Comparison of ENCODE assay signal across 17 cellular contexts in genomic region chr13:47639716-47640447, GRCh38.
DNase-seq lines count a peak whose midpoint lies in the region; ATAC-seq and TF ChIP-seq lines count a peak whose summit lies in the region.
"Had no signal": no experiment of that assay in that cellular context is flagged by ENCODE, and none has a peak within 500 bp of the region (broad histone marks: within the 10 kb centered on the region; RNA-seq: fewer than 3 reads in every experiment).

No MANE protein-coding gene starts in this region.

- H3K4me3 ChIP-seq in GM23248 (no peak overlapping the region), PC-3 (ENCODE audit: low read length) (no peak overlapping the region), fibroblast of villous mesenchyme (ENCODE audit: low read depth, low read length) (no peak overlapping the region)
- H3K4me3 ChIP-seq: MG63, SJSA1 had no signal

- H3K4me1 ChIP-seq in GM23248 (ENCODE audit: insufficient read depth) (0 out of 2 replicates have a peak, but pooled peaks cover 3% of the 10 kb centered on the region), PC-3 (ENCODE audit: insufficient read depth, low read length) (no peaks in the 10 kb centered on the region)
- H3K4me1 ChIP-seq: Caco-2, SJSA1 had no signal

- H3K9me3 ChIP-seq in GM23248 (ENCODE audit: low read depth) (no peaks in the 10 kb centered on the region), PC-3 (ENCODE audit: low read length) (no peaks in the 10 kb centered on the region)
- H3K9me3 ChIP-seq: SJSA1 had no signal

- H3K79me2 ChIP-seq in GM23248 (ENCODE audit: insufficient read depth) = no peaks in the 10 kb centered on the region
- H3K79me2 ChIP-seq in PC-3 (ENCODE audit: low read length) = no peaks in the 10 kb centered on the region

- BruUV-seq in PC-3 (replicated peaks; lab: Mats Ljungman, UMichigan) = no TSS peak

- H3K27me3 ChIP-seq in GM23248 (replicated peaks; ENCODE audit: insufficient read depth) (no peaks in the 10 kb centered on the region), PC-3 (ENCODE audit: low read length) (no peaks in the 10 kb centered on the region)
- H3K27me3 ChIP-seq: MG63, SJSA1 had no signal

- TF ChIP-seq CTCF in AG09319 (IDR thresholded peaks at IDR 0.05; ENCODE audit: low read depth, low read length) = no peak
- no peak for TF ChIP-seq CTCF in PC-3 (conservative IDR thresholded peaks at IDR 0.05; ENCODE audit: low read depth, low read length)
- no peak for TF ChIP-seq CTCF in fibroblast of villous mesenchyme (IDR thresholded peaks at IDR 0.05; ENCODE audit: insufficient read depth, low read depth, low read length)

- in situ Hi-C loops in GM23248 (cut with MboI) = no loop called here
- in situ Hi-C loops in KBM-7 (cut with MboI; ENCODE audit: low pct_unique_long_range_greater_than_20kb, low sequenced_read_pairs) = no loop called here

- POLR2A ChIA-PET in PC-3 (lab: Charles Lee; ENCODE audit: unreplicated experiment) = no interaction called here

- DNase-seq in AG09319 (ENCODE audit: extremely low read depth, low read depth) = peak; percentile 30
- peak; percentile 24 for DNase-seq in GM23248
- peak; percentile 2 for DNase-seq in PC-3
- peak; percentile 45 for DNase-seq in fibroblast of villous mesenchyme (ENCODE audit: low read depth)
- no peak for DNase-seq in KBM-7
- no peak for DNase-seq in activated CD8-positive, alpha-beta memory T cell treated with anti-CD3 and anti-CD28 coated beads, Interleukin-2, amount 50 U/mL, for 48 hours
- no peak for DNase-seq in NCI-H1930 (lab: John Stamatoyannopoulos, UW)
- DNase-seq: Caco-2; CD4-positive, CD25-positive, alpha-beta regulatory T cell; GOT3; KG1; MG63; NCI-H187; NCI-H345; NCI-H526 had no signal

- H4K20me1 ChIP-seq in GM23248 (ENCODE audit: insufficient read depth) = no peaks in the 10 kb centered on the region
- no peaks in the 10 kb centered on the region for H4K20me1 ChIP-seq in PC-3 (ENCODE audit: low read length)

- ATAC-seq in PC-3 (no peak), GM21423 (IDR thresholded peaks at IDR 0.05; ENCODE audit: unreplicated experiment) (no peak)

- H3K9ac ChIP-seq in GM23248 (no peak overlapping the region), PC-3 (ENCODE audit: low read length) (no peak overlapping the region)

- 13 to 22% methylated on average over 2 of the region's 2 CpGs for WGBS in GM23248 (ENCODE audit: low coverage in 1 of 2, low lambda C conversion rate in 2 of 2, missing lambda C conversion rate in 2 of 2), 2 experiments

- no peaks in the 10 kb centered on the region for H3K36me3 ChIP-seq in GM23248 (ENCODE audit: low read depth)
- H3K36me3 ChIP-seq in PC-3 (ENCODE audit: low read depth, low read length) = no peaks in the 10 kb centered on the region
- H3K36me3 ChIP-seq: MG63, SJSA1 had no signal

- no peak overlapping the region for H3K4me2 ChIP-seq in GM23248 (ENCODE audit: unreplicated experiment)
- no peak overlapping the region for H3K4me2 ChIP-seq in PC-3 (ENCODE audit: low read length)

- H2AFZ ChIP-seq in GM23248 = no peak overlapping the region
- H2AFZ ChIP-seq in PC-3 (ENCODE audit: low read length) = no peak overlapping the region

- H3K9me2 ChIP-seq in GM23248 (ENCODE audit: insufficient read depth) = no peaks in the 10 kb centered on the region
- H3K9me2 ChIP-seq in PC-3 (replicated peaks; ENCODE audit: low read length) = no peaks in the 10 kb centered on the region

- H3F3A ChIP-seq in GM23248 (ENCODE audit: insufficient read depth) = no peaks in the 10 kb centered on the region
- no peaks in the 10 kb centered on the region for H3F3A ChIP-seq in PC-3 (ENCODE audit: low read length, unreplicated experiment)

- intact Hi-C loops in PC-3 (cut with micrococcal nuclease) = no loop called here

- CTCF ChIA-PET in PC-3 (lab: Charles Lee) = no interaction called here

- H3K27ac ChIP-seq in GM23248 = no peak overlapping the region
- H3K27ac ChIP-seq in PC-3 (ENCODE audit: low read length) = no peak overlapping the region
- H3K27ac ChIP-seq: SJSA1 had no signal

Comparison
In these comparisons a context has a peak if more than half of its experiments do, and no peak if none do; other contexts are left out.
1. DNase-seq: peak in AG09319 (single experiment), GM23248 (single experiment), PC-3 (single experiment) and fibroblast of villous mesenchyme (single experiment); none in KBM-7 (single experiment), activated CD8-positive, alpha-beta memory T cell treated with anti-CD3 and anti-CD28 coated beads, Interleukin-2, amount 50 U/mL, for 48 hours (single experiment) and NCI-H1930 (0 of 2).